ENCODE assay signal across 11 cellular contexts in genomic region chr12:123714302-123714627, GRCh38. TPM values are rescaled to one million over a fixed set of nuclear protein-coding genes. Genes with fewer than 3 reads are reported as not detected.
DNase-seq lines count a peak whose midpoint lies in the region; ATAC-seq and TF ChIP-seq lines count a peak whose summit lies in the region.
"Had no signal": no experiment of that assay in that cellular context is flagged by ENCODE, and none has a peak within 500 bp of the region (broad histone marks: within the 10 kb centered on the region; RNA-seq: fewer than 3 reads in every experiment).

No MANE protein-coding gene starts in this region.

- DNase-seq in GM10266 (ENCODE audit: extremely low spot score) (peak; percentile 57), progenitor cell of endocrine pancreas (ENCODE audit: low spot score, unreplicated experiment) (no peak), NCI-H2196 (lab: John Stamatoyannopoulos, UW; ENCODE audit: unreplicated experiment) (no peak), KG1 (lab: John Stamatoyannopoulos, UW) (no peak), Calu3 (no peak), upper lobe of left lung (no peak)
- DNase-seq: adrenal gland; glutamatergic neuron; NK-92 treated with Interleukin-12 subunit alpha and Interleukin-12 subunit beta, amount 100 ng/mL, for 24 hours had no signal

- CTCF ChIA-PET in Calu3 (lab: Charles Lee), result no interaction called here

- BruUV-seq in Calu3 (replicated peaks; lab: Mats Ljungman, UMichigan), result no TSS peak

- H3K27ac Mint-ChIP-seq in IgD-negative memory B cell, result peak overlapping the region; percentile 55 to 94 (median 69)
- peak overlapping the region; percentile 96 for H3K27ac Mint-ChIP-seq in activated T-helper 17 cell treated with anti-CD3 and anti-CD28 coated beads, Interleukin-2, amount 50 U/mL, for 72 hours
- no peak overlapping the region for H3K27ac Mint-ChIP-seq in progenitor cell of endocrine pancreas
- H3K27ac Mint-ChIP-seq in Calu3 (ENCODE audit: unreplicated experiment), result no peak overlapping the region

- peak overlapping the region in 2 of 4 donors; percentile 4 to 31 for H3K27ac ChIP-seq in upper lobe of left lung
- H3K27ac ChIP-seq: adrenal gland had no signal

- no peaks in the 10 kb centered on the region for H3K27me3 Mint-ChIP-seq in IgD-negative memory B cell
- no peaks in the 10 kb centered on the region for H3K27me3 Mint-ChIP-seq in activated T-helper 17 cell treated with anti-CD3 and anti-CD28 coated beads, Interleukin-2, amount 50 U/mL, for 72 hours
- H3K27me3 Mint-ChIP-seq in progenitor cell of endocrine pancreas, result no peaks in the 10 kb centered on the region
- no peaks in the 10 kb centered on the region for H3K27me3 Mint-ChIP-seq in Calu3 (ENCODE audit: unreplicated experiment)

- H3K4me1 ChIP-seq in upper lobe of left lung, result peaks cover 19 to 36% (median 22%) of the 10 kb centered on the region in 4 donors

- peaks cover 0 to 1% (median 0%) of the 10 kb centered on the region in 4 donors for H3K36me3 ChIP-seq in upper lobe of left lung
- H3K36me3 ChIP-seq: adrenal gland had no signal

- peak; percentile 47 for ATAC-seq in activated T-helper 17 cell treated with anti-CD3 and anti-CD28 coated beads, Interleukin-2, amount 50 U/mL, for 72 hours (replicated peaks)
- ATAC-seq in upper lobe of left lung (ENCODE audit: low FRiP score in 2 of 2), result no peak

- TF ChIP-seq CTCF in GM10266 (IDR thresholded peaks at IDR 0.05; ENCODE audit: control insufficient read depth, insufficient read depth, low read depth, missing control alignments) (no peak), progenitor cell of endocrine pancreas (IDR thresholded peaks at IDR 0.05; ENCODE audit: unreplicated experiment) (no peak), Calu3 (IDR thresholded peaks at IDR 0.05; ENCODE audit: unreplicated experiment) (no peak), upper lobe of left lung (IDR thresholded peaks at IDR 0.05) (no peak)

- H3K4me3 ChIP-seq in upper lobe of left lung, result peak overlapping the region in 1 of 4 donors; percentile 88

- no peaks in the 10 kb centered on the region for H3K9me3 ChIP-seq in upper lobe of left lung
- H3K9me3 ChIP-seq: adrenal gland had no signal

- WGBS in upper lobe of left lung, 2 donors, result 16 to 52% methylated on average over 3 of the region's 3 CpGs

- TF ChIP-seq POLR2A in upper lobe of left lung (IDR thresholded peaks at IDR 0.05), result no peak

- no peaks in the 10 kb centered on the region for H3K27me3 ChIP-seq in upper lobe of left lung
- H3K27me3 ChIP-seq: adrenal gland had no signal

- H3K4me1 Mint-ChIP-seq in IgD-negative memory B cell, result peaks cover 21 to 25% (median 22%) of the 10 kb centered on the region in 3 donors
- peaks cover 18% of the 10 kb centered on the region for H3K4me1 Mint-ChIP-seq in activated T-helper 17 cell treated with anti-CD3 and anti-CD28 coated beads, Interleukin-2, amount 50 U/mL, for 72 hours
- peaks cover 21% of the 10 kb centered on the region for H3K4me1 Mint-ChIP-seq in progenitor cell of endocrine pancreas (ENCODE audit: low read depth)
- H3K4me1 Mint-ChIP-seq in Calu3 (ENCODE audit: low read depth, unreplicated experiment), result peaks cover 14% of the 10 kb centered on the region

- H3K9me3 Mint-ChIP-seq in IgD-negative memory B cell, result no peaks in the 10 kb centered on the region
- no peaks in the 10 kb centered on the region for H3K9me3 Mint-ChIP-seq in activated T-helper 17 cell treated with anti-CD3 and anti-CD28 coated beads, Interleukin-2, amount 50 U/mL, for 72 hours
- H3K9me3 Mint-ChIP-seq in progenitor cell of endocrine pancreas (ENCODE audit: low read depth), result no peaks in the 10 kb centered on the region
- no peaks in the 10 kb centered on the region for H3K9me3 Mint-ChIP-seq in Calu3 (ENCODE audit: low read depth, unreplicated experiment)

- H3K36me3 Mint-ChIP-seq in IgD-negative memory B cell (peaks cover 1% of the 10 kb centered on the region), progenitor cell of endocrine pancreas (ENCODE audit: insufficient read depth) (no peaks in the 10 kb centered on the region), Calu3 (ENCODE audit: insufficient read depth, unreplicated experiment) (peaks cover 28% of the 10 kb centered on the region)
- peaks cover 48% of the 10 kb centered on the region for H3K36me3 Mint-ChIP-seq in activated T-helper 17 cell treated with anti-CD3 and anti-CD28 coated beads, Interleukin-2, amount 50 U/mL, for 72 hours (ENCODE audit: low read depth)

- no peak for TF ChIP-seq EP300 in upper lobe of left lung (IDR thresholded peaks at IDR 0.05)

- intact Hi-C loops in Calu3 (cut with micrococcal nuclease; ENCODE audit: unreplicated experiment), result no loop called here

- H3K4me3 Mint-ChIP-seq in IgD-negative memory B cell (peak overlapping the region; percentile 86 to 97 (median 93)), progenitor cell of endocrine pancreas (ENCODE audit: low read depth) (peak overlapping the region; percentile 25), Calu3 (ENCODE audit: low read depth, unreplicated experiment) (no peak overlapping the region)
- H3K4me3 Mint-ChIP-seq in activated T-helper 17 cell treated with anti-CD3 and anti-CD28 coated beads, Interleukin-2, amount 50 U/mL, for 72 hours, result peak overlapping the region; percentile 89

RNA-seq across cellular contexts. Expression of gene ATP6V0A2, which starts 2.1 kb away (rescaled TPM):
- 16.9 TPM for polyA plus RNA-seq in IgD-negative memory B cell
- total RNA-seq in activated T-helper 17 cell treated with anti-CD3 and anti-CD28 coated beads, Interleukin-2, amount 50 U/mL, for 72 hours, result 10 to 100 TPM; 65.8 to 70.3 TPM
- total RNA-seq in progenitor cell of endocrine pancreas (34.4 and 41.4 TPM in 2 replicates), Calu3 (2022) (37.8 and 41.0 TPM in 2 replicates), upper lobe of left lung (10 to 100 TPM; 19.3 to 52.4 (median 25.3) TPM)

RNA-seq across cellular contexts. Expression of gene TCTN2, which starts 43.4 kb away (rescaled TPM):
- polyA plus RNA-seq in IgD-negative memory B cell, result 0.43 TPM
- 1 to 10 TPM; 5.6 to 6.3 TPM for total RNA-seq in activated T-helper 17 cell treated with anti-CD3 and anti-CD28 coated beads, Interleukin-2, amount 50 U/mL, for 72 hours
- total RNA-seq in progenitor cell of endocrine pancreas (35.5 and 37.6 TPM in 2 replicates), Calu3 (2022) (9.0 and 11.5 TPM in 2 replicates), upper lobe of left lung (10 to 100 TPM in 5 of 6 donors, 1 to 10 TPM in 1; 8.4 to 22.3 (median 14.8) TPM)

RNA-seq across cellular contexts. Expression of gene DNAH10, which starts 47.8 kb away (rescaled TPM):
- 0.40 TPM for polyA plus RNA-seq in IgD-negative memory B cell
- total RNA-seq in activated T-helper 17 cell treated with anti-CD3 and anti-CD28 coated beads, Interleukin-2, amount 50 U/mL, for 72 hours, result under 1 TPM; 0.26 to 0.30 TPM
- total RNA-seq in progenitor cell of endocrine pancreas (0.47 and 1.0 TPM in 2 replicates), Calu3 (2022) (0.14 and 0.20 TPM in 2 replicates), upper lobe of left lung (10 to 100 TPM in 2 of 6 donors, 1 to 10 TPM in 3, under 1 TPM in 1; 0.31 to 46.0 (median 8.3) TPM)

Comparison
In these comparisons a context has a peak if more than half of its experiments do, and no peak if none do; other contexts are left out.
1. H3K27ac Mint-ChIP-seq: peak in IgD-negative memory B cell (3 of 3) and activated T-helper 17 cell treated with anti-CD3 and anti-CD28 coated beads, Interleukin-2, amount 50 U/mL, for 72 hours (single experiment); none in progenitor cell of endocrine pancreas (single experiment) and Calu3 (single experiment).